In the genomic region with DNA sequence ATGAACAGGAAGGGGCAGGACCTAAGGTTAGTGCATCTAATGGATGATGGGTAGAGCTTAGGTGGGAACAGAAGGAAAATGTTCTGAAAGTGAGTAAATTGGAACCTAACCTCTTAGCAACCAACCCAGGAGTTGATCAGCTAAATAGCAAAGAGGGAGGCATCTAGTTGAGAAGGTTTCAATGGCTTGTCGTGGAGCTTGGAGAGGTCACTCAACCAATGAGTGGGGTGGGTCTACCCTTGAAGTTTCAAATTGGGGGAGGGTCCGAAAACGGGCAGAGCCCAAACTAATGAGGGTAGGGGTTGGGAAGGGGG, we compare ENCODE assay signal across 1 cellular context.
TF ChIP-seq lines count a peak whose summit lies in the region.

No MANE protein-coding gene starts in this region.

TF ChIP-seq in endothelial cell of umbilical vein, 7 proteins besides CTCF, POLR2A, EP300 and RAD21 (continued from another document):
- TF ChIP-seq, protein P1, sequence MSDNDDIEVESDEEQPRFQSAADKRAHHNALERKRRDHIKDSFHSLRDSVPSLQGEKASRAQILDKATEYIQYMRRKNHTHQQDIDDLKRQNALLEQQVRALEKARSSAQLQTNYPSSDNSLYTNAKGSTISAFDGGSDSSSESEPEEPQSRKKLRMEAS (IDR thresholded peaks at IDR 0.05; ENCODE audit: insufficient read depth, insufficient read length), result no peak
- TF ChIP-seq EZH2 (IDR thresholded peaks at IDR 0.05; ENCODE audit: borderline replicate concordance, low read depth, low read length, severe bottlenecking) (no peak), POLR2AphosphoS5 (IDR thresholded peaks at IDR 0.05; ENCODE audit: insufficient read depth, low read depth, low read length) (no peak), JUN (IDR thresholded peaks at IDR 0.05; ENCODE audit: borderline replicate concordance, insufficient read depth, insufficient read length, low read depth) (no peak)
